In genomic region chr5:135203593-135204036, GRCh38 we compare ENCODE assay signal across 9 cellular contexts.
DNase-seq lines count a peak whose midpoint lies in the region; ATAC-seq and TF ChIP-seq lines count a peak whose summit lies in the region.
"Had no signal": no experiment of that assay in that cellular context is flagged by ENCODE, and none has a peak within 500 bp of the region (broad histone marks: within the 10 kb centered on the region; RNA-seq: fewer than 3 reads in every experiment).

No MANE protein-coding gene starts in this region.

- H3K27ac ChIP-seq in mammary epithelial cell (ENCODE audit: insufficient read depth, low read depth, low read length) (no peak overlapping the region), psoas muscle (no peak overlapping the region)

- CTCF ChIA-PET in mammary epithelial cell (lab: Charles Lee; ENCODE audit: low non-redundant PET), result no interaction called here
- CTCF ChIA-PET in activated CD4-positive, alpha-beta memory T cell treated with anti-CD3 and anti-CD28 coated beads, Interleukin-2, amount 10 ng/mL, durations not matched to agents 7 days and 5 days (lab: Charles Lee), result interaction anchor here (0.6 to 1.2 kb wide), 3 partner anchors 18 to 596 kb away, joined by 3 to 4 read pairs (median 3); no protein-coding TSS in a partner anchor

- H3K79me2 ChIP-seq in mammary epithelial cell (ENCODE audit: insufficient read depth, low read length), result no peaks in the 10 kb centered on the region

- POLR2A ChIA-PET in activated CD4-positive, alpha-beta memory T cell treated with anti-CD3 and anti-CD28 coated beads, Interleukin-2, amount 10 ng/mL, durations not matched to agents 7 days and 5 days (lab: Charles Lee), result no interaction called here

- ATAC-seq in psoas muscle, result no peak

- H3K27me3 Mint-ChIP-seq in activated CD4-positive, alpha-beta memory T cell treated with anti-CD3 and anti-CD28 coated beads, Interleukin-2, amount 10 ng/mL, durations not matched to agents 7 days and 5 days, result peaks cover 50% of the 10 kb centered on the region

- peaks cover 3% of the 10 kb centered on the region for H3K36me3 Mint-ChIP-seq in activated CD4-positive, alpha-beta memory T cell treated with anti-CD3 and anti-CD28 coated beads, Interleukin-2, amount 10 ng/mL, durations not matched to agents 7 days and 5 days (ENCODE audit: low read depth)

- no TSS peak for BruUV-seq in mammary epithelial cell (replicated peaks; lab: Mats Ljungman, UMichigan)

- dilution Hi-C loops in mammary epithelial cell (cut with HindIII; ENCODE audit: low sequenced_read_pairs), result no loop called here

- H3K27ac Mint-ChIP-seq in activated CD4-positive, alpha-beta memory T cell treated with anti-CD3 and anti-CD28 coated beads, Interleukin-2, amount 10 ng/mL, durations not matched to agents 7 days and 5 days, result no peak overlapping the region
- H3K27ac Mint-ChIP-seq: T-helper 1 cell treated with Interleukin-12 subunit alpha and Interleukin-12 subunit beta and Interleukin-4 antibody, amounts not matched to agents 30 μg/mL and 1 μg/mL, for 36 hours had no signal

- WGBS in mammary epithelial cell (ENCODE audit: low coverage, missing lambda C conversion rate), result 72% methylated on average over 4 of the region's 4 CpGs
- 73 to 93% (median 86%) methylated on average over 4 of the region's 4 CpGs for WGBS in psoas muscle, 3 donors

- H3K9me3 Mint-ChIP-seq in activated CD4-positive, alpha-beta memory T cell treated with anti-CD3 and anti-CD28 coated beads, Interleukin-2, amount 10 ng/mL, durations not matched to agents 7 days and 5 days, result peaks cover 8% of the 10 kb centered on the region

- no peaks in the 10 kb centered on the region for H4K20me1 ChIP-seq in mammary epithelial cell (ENCODE audit: insufficient read depth, low read length)

- in situ Hi-C loops in mammary epithelial cell (cut with MboI; ENCODE audit: low sequenced_read_pairs in 2 of 2), result no loop called here

- no peak overlapping the region for H3K9ac ChIP-seq in mammary epithelial cell (ENCODE audit: insufficient read depth, low read length)

- H3K36me3 ChIP-seq in mammary epithelial cell (ENCODE audit: insufficient read depth, low read length) (no peaks in the 10 kb centered on the region), psoas muscle (ENCODE audit: insufficient read depth in 1 of 2, low read depth in 1 of 2) (no peaks in the 10 kb centered on the region)

- DNase-seq in NCI-H524 (lab: John Stamatoyannopoulos, UW) (peak; percentile 35 to 56), NCI-H524 treated with DMSO at 0.1 percent for 48 hours (lab: John Stamatoyannopoulos, UW) (no peak), NCI-H446 (lab: John Stamatoyannopoulos, UW) (peak; percentile 12 to 14), mammary epithelial cell (no peak), psoas muscle (no peak), SK-N-DZ (ENCODE audit: low spot score) (no peak), NCI-H2107 treated with DMSO at 0.1 percent for 48 hours (lab: John Stamatoyannopoulos, UW; ENCODE audit: unreplicated experiment) (no peak)
- DNase-seq in activated CD4-positive, alpha-beta memory T cell treated with anti-CD3 and anti-CD28 coated beads, Interleukin-2, amount 10 ng/mL, durations not matched to agents 7 days and 5 days, result no peak

- H3K4me3 ChIP-seq in mammary epithelial cell (replicated peaks in 1 of 3; ENCODE audit: insufficient read depth in 1 of 3, low read depth in 2 of 3, low read length in 3 of 3) (no peak overlapping the region), psoas muscle (no peak overlapping the region)

- no peak overlapping the region for H2AFZ ChIP-seq in mammary epithelial cell (ENCODE audit: low read depth, low read length)

- H3K4me3 Mint-ChIP-seq in activated CD4-positive, alpha-beta memory T cell treated with anti-CD3 and anti-CD28 coated beads, Interleukin-2, amount 10 ng/mL, durations not matched to agents 7 days and 5 days, result no peak overlapping the region
- H3K4me3 Mint-ChIP-seq: T-helper 1 cell treated with Interleukin-12 subunit alpha and Interleukin-12 subunit beta and Interleukin-4 antibody, amounts not matched to agents 30 μg/mL and 1 μg/mL, for 36 hours had no signal

- no peak overlapping the region for H3K4me2 ChIP-seq in mammary epithelial cell (ENCODE audit: insufficient read depth, low read depth, low read length)

- peak; percentile 50 to 53 for TF ChIP-seq CTCF in mammary epithelial cell (conservative IDR thresholded peaks at IDR 0.05 in 1 of 2, IDR thresholded peaks at IDR 0.05 in 1 of 2; ENCODE audit: extremely low read depth in 1 of 2, insufficient read depth in 1 of 2, low read depth in 1 of 2, low read length in 2 of 2)
- TF ChIP-seq CTCF in psoas muscle (IDR thresholded peaks at IDR 0.05), result peak; percentile 33

- peaks cover 5% of the 10 kb centered on the region for H3K9me3 ChIP-seq in mammary epithelial cell (replicated peaks; ENCODE audit: insufficient read depth, low read length)
- peaks cover 14% of the 10 kb centered on the region for H3K9me3 ChIP-seq in psoas muscle

- H3K27me3 ChIP-seq in mammary epithelial cell (ENCODE audit: insufficient read depth, low read length) (no peaks in the 10 kb centered on the region), psoas muscle (ENCODE audit: insufficient read depth in 3 of 3, low read length in 2 of 3) (no peaks in the 10 kb centered on the region)

- H3K4me1 ChIP-seq in mammary epithelial cell (ENCODE audit: insufficient read depth, low read length) (peaks cover under 1% of the 10 kb centered on the region), psoas muscle (no peaks in the 10 kb centered on the region)

- H3K4me1 Mint-ChIP-seq in activated CD4-positive, alpha-beta memory T cell treated with anti-CD3 and anti-CD28 coated beads, Interleukin-2, amount 10 ng/mL, durations not matched to agents 7 days and 5 days, result no peaks in the 10 kb centered on the region

- intact Hi-C loops in mammary epithelial cell (cut with micrococcal nuclease), result loop anchor here (2.0 to 10.0 kb wide), 2 partner anchors 129 to 221 kb away; no protein-coding TSS in a partner anchor
- intact Hi-C loops in psoas muscle (cut with DNase I), result loop anchor here in 1 of 2 donors (10.0 kb wide), 1 partner anchor 81 kb away; no protein-coding TSS in a partner anchor

Comparison
In these comparisons a context has a peak if more than half of its experiments do, and no peak if none do; other contexts are left out.
1. DNase-seq: peak in NCI-H524 (2 of 2) and NCI-H446 (2 of 2); none in NCI-H524 treated with DMSO at 0.1 percent for 48 hours (single experiment), mammary epithelial cell (single experiment), psoas muscle (0 of 2), activated CD4-positive, alpha-beta memory T cell treated with anti-CD3 and anti-CD28 coated beads, Interleukin-2, amount 10 ng/mL, durations not matched to agents 7 days and 5 days (single experiment), SK-N-DZ (single experiment) and NCI-H2107 treated with DMSO at 0.1 percent for 48 hours (single experiment).